ENCODE assay signal across 8 cellular contexts in genomic region chr4:19930742-19931141, GRCh38.
"Had no signal": no experiment of that assay in that cellular context is flagged by ENCODE, and none has a peak within 500 bp of the region (broad histone marks: within the 10 kb centered on the region; RNA-seq: fewer than 3 reads in every experiment).

No MANE protein-coding gene starts in this region.

- H3K4me3 ChIP-seq: GM23338 had no signal

- DNase-seq: H9, HCEC 1CT, IMR-90, KBM-7 had no signal

- H2AFZ ChIP-seq: GM23338 had no signal

- FAIRE-seq: H1, H54, HTR-8/SVneo had no signal

- H3K4me2 ChIP-seq: GM23338 had no signal

- ATAC-seq: GM23338 had no signal
